ENCODE assay signal across 8 cellular contexts in the genomic region with DNA sequence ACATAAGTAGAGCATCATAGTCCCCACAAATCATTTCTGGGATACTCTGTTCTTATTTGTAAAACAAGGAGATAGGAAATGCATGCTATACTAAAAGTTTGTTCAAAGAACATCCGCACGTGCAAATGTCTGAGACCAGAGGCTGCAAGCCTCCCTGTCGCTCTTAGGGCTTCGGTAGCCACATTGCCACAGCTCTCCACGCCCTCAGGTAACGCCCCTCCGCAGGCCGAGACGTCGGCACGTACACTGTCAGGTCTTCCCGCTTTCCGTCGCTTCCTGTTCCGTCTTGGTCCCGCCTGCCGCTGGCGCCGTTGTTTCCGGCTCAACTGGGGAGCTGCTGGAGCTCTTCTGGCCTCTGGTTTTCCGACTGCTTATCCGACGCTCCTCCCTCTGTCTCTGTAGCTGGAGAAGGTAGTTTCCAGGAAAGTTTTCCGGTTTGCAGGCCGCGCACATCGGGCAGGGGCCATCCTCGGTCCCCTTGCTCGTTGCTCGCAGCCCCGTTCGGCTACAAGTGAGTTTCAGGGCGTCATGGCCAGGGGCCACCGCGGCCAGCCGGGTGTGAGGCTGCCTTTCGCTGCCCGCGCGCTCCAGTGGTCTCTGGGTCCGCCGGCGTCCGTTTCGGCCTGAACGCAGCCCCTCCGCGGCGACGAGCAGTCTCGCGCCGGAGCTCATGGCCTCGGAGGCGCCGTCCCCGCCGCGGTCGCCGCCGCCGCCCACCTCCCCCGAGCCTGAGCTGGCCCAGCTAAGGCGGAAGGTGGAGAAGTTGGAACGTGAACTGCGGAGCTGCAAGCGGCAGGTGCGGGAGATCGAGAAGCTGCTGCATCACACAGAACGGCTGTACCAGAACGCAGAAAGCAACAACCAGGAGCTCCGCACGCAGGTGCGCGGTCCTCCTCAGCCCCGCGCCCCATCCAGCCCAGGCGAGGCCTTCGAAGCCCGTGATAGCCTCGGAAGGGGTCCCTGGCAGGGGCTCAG. TPM values are rescaled to one million over a fixed set of nuclear protein-coding genes. Genes with fewer than 3 reads are reported as not detected.
A peak's percentile ranks its signal among the peaks of the same experiment; 100 is the strongest.
DNase-seq lines count a peak whose midpoint lies in the region; FAIRE-seq and TF ChIP-seq lines count a peak whose summit lies in the region.

TSS of gene AGGF1 (plus strand) at position 308 of the 975 bp plus-strand sequence. CDS start at position 671, 363 bp downstream.

- peaks cover 4% of the 10 kb centered on the region for H3K27me3 Mint-ChIP-seq in activated naive CD4-positive, alpha-beta T cell treated with anti-CD3 and anti-CD28 coated beads, Interleukin-2, amount 10 ng/mL, durations not matched to agents 7 days and 5 days

- H3K27me3 ChIP-seq in neuronal stem cell (ENCODE audit: control insufficient read depth in 3 of 3, insufficient read depth in 3 of 3, low read depth in 1 of 3, low read length in 3 of 3): peaks cover 0 to 3% (median 0%) of the 10 kb centered on the region in 3 experiments

- H3K4me3 ChIP-seq in neuronal stem cell (ENCODE audit: low read length in 2 of 2): peak within 1 kb of the TSS; percentile 77 to 93

- H2AFZ ChIP-seq in neuronal stem cell (ENCODE audit: low read length): peak within 1 kb of the TSS; percentile 93

- CTCF ChIA-PET in HEK293T (lab: Yijun Ruan, JAX): interaction anchor here (0.6 to 1.2 kb wide), 3 partner anchors 13 to 72 kb away, joined by 3 to 5 read pairs (median 4); no protein-coding TSS in a partner anchor
- CTCF ChIA-PET in activated naive CD4-positive, alpha-beta T cell treated with anti-CD3 and anti-CD28 coated beads, Interleukin-2, amount 10 ng/mL, durations not matched to agents 7 days and 5 days (lab: Charles Lee): interaction anchor here (1.0 to 1.3 kb wide), 3 partner anchors 14 to 47 kb away, joined by 3 to 5 read pairs (median 3); no protein-coding TSS in a partner anchor

- peak within 1 kb of the TSS; percentile 32 for H2BK15ac ChIP-seq in neuronal stem cell (ENCODE audit: low read length)

- TF ChIP-seq CTCF in subcutaneous adipose tissue (IDR thresholded peaks at IDR 0.05; ENCODE audit: low read depth): no peak

- H3K36me3 ChIP-seq in neuronal stem cell (replicated peaks in 1 of 2; ENCODE audit: control insufficient read depth in 2 of 2, insufficient read depth in 2 of 2, low read length in 2 of 2): peaks cover 0 to 16% of the 10 kb centered on the region in 2 donors

- H2BK12ac ChIP-seq in neuronal stem cell (ENCODE audit: low read length): no peak within 1 kb of the TSS

- peak within 1 kb of the TSS; percentile 96 for H3K9ac ChIP-seq in neuronal stem cell (ENCODE audit: low read depth, low read length, poor library complexity)

- peak within 1 kb of the TSS; percentile 95 for H3K18ac ChIP-seq in neuronal stem cell (ENCODE audit: low read length)

- peaks cover 3 to 15% of the 10 kb centered on the region in 2 donors for H3K9me3 ChIP-seq in neuronal stem cell (replicated peaks in 1 of 2; ENCODE audit: control insufficient read depth in 2 of 2, insufficient read depth in 1 of 2, low read depth in 1 of 2, low read length in 2 of 2)

- peak within 1 kb of the TSS; percentile 60 for H3K4ac ChIP-seq in neuronal stem cell (ENCODE audit: low read length)

- H3K27ac ChIP-seq in neuronal stem cell (replicated peaks; ENCODE audit: low read length): peak within 1 kb of the TSS; percentile 78

- FAIRE-seq in frontal cortex (lab: Jason Lieb, UNC): no peak

- POLR2A ChIA-PET in HEK293T (lab: Yijun Ruan, JAX): interaction anchor here (0.7 to 2.2 kb wide), 14 partner anchors 10 to 404 kb away, joined by 3 to 13 read pairs (median 4); partner anchors contain the start of genes S100Z and ZBED3

- peak within 1 kb of the TSS; percentile 76 for H3K14ac ChIP-seq in neuronal stem cell (ENCODE audit: low read length)

- peak within 1 kb of the TSS; percentile 76 for H2AK5ac ChIP-seq in neuronal stem cell (ENCODE audit: low read depth, low read length)

- no peak within 1 kb of the TSS for H4K8ac ChIP-seq in neuronal stem cell (ENCODE audit: low read depth, low read length)

- peak within 1 kb of the TSS; percentile 90 for H3K27ac Mint-ChIP-seq in activated naive CD4-positive, alpha-beta T cell treated with anti-CD3 and anti-CD28 coated beads, Interleukin-2, amount 10 ng/mL, durations not matched to agents 7 days and 5 days

- peak within 1 kb of the TSS; percentile 84 for H3K4me3 Mint-ChIP-seq in activated naive CD4-positive, alpha-beta T cell treated with anti-CD3 and anti-CD28 coated beads, Interleukin-2, amount 10 ng/mL, durations not matched to agents 7 days and 5 days

- peaks cover 30% of the 10 kb centered on the region for H3K4me1 Mint-ChIP-seq in activated naive CD4-positive, alpha-beta T cell treated with anti-CD3 and anti-CD28 coated beads, Interleukin-2, amount 10 ng/mL, durations not matched to agents 7 days and 5 days

- peak within 1 kb of the TSS; percentile 37 for H3K23ac ChIP-seq in neuronal stem cell (ENCODE audit: low read depth, low read length, poor library complexity)

- peak within 1 kb of the TSS; percentile 53 for H2BK120ac ChIP-seq in neuronal stem cell (ENCODE audit: low read depth, low read length)

- H3K4me1 ChIP-seq in neuronal stem cell (ENCODE audit: control insufficient read depth in 2 of 2, insufficient read depth in 1 of 2, low read depth in 1 of 2, low read length in 2 of 2): peaks cover 0 to 3% of the 10 kb centered on the region in 2 donors

- peak within 1 kb of the TSS; percentile 26 for H2BK5ac ChIP-seq in neuronal stem cell (ENCODE audit: low read length)

- peaks cover 4% of the 10 kb centered on the region for H3K79me1 ChIP-seq in neuronal stem cell (ENCODE audit: low read depth, low read length)

- H3K4me2 ChIP-seq in neuronal stem cell (ENCODE audit: insufficient read depth, low read length, poor library complexity, severe bottlenecking): peak within 1 kb of the TSS; percentile 66

- peaks cover 21% of the 10 kb centered on the region for H3K9me3 Mint-ChIP-seq in activated naive CD4-positive, alpha-beta T cell treated with anti-CD3 and anti-CD28 coated beads, Interleukin-2, amount 10 ng/mL, durations not matched to agents 7 days and 5 days

- H4K91ac ChIP-seq in neuronal stem cell (ENCODE audit: low read depth, low read length, poor library complexity): no peak within 1 kb of the TSS

- DNase-seq in GF-D8 (lab: John Stamatoyannopoulos, UW): peak; percentile 79
- peak; percentile 87 for DNase-seq in HEK293T (ENCODE audit: extremely low spot score)
- peak; percentile 94 for DNase-seq in MV-4-11 (lab: John Stamatoyannopoulos, UW)
- DNase-seq in SK-N-DZ (ENCODE audit: low spot score): peak; percentile 95
- DNase-seq in activated naive CD4-positive, alpha-beta T cell treated with anti-CD3 and anti-CD28 coated beads, Interleukin-2, amount 10 ng/mL, durations not matched to agents 7 days and 5 days: peak; percentile 96
- DNase-seq in frontal cortex (ENCODE audit: low spot score in 2 of 2): peak; percentile 83 to 86
- DNase-seq in neuronal stem cell (ENCODE audit: low spot score): peak; percentile 56

- H3K36me3 Mint-ChIP-seq in activated naive CD4-positive, alpha-beta T cell treated with anti-CD3 and anti-CD28 coated beads, Interleukin-2, amount 10 ng/mL, durations not matched to agents 7 days and 5 days: peaks cover 30% of the 10 kb centered on the region

- no CpG with 5 or more reads among the region's 82 CpGs for WGBS in neuronal stem cell (ENCODE audit: extremely low coverage in 2 of 2, insufficient read length in 2 of 2, insufficient replicate concordance in 1 of 2), 2 donors

TF ChIP-seq in HEK293T, 16 proteins besides CTCF, POLR2A, EP300 and RAD21:
- no peak for TF ChIP-seq TARDBP (IDR thresholded peaks at IDR 0.05)
- TF ChIP-seq, protein P1, sequence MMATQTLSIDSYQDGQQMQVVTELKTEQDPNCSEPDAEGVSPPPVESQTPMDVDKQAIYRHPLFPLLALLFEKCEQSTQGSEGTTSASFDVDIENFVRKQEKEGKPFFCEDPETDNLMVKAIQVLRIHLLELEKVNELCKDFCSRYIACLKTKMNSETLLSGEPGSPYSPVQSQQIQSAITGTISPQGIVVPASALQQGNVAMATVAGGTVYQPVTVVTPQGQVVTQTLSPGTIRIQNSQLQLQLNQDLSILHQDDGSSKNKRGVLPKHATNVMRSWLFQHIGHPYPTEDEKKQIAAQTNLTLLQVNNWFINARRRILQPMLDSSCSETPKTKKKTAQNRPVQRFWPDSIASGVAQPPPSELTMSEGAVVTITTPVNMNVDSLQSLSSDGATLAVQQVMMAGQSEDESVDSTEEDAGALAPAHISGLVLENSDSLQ (IDR thresholded peaks at IDR 0.05): peak; percentile 70
- TF ChIP-seq ARNT (IDR thresholded peaks at IDR 0.05): no peak
- TF ChIP-seq FOXA1 (IDR thresholded peaks at IDR 0.05): no peak
- no peak for TF ChIP-seq HDGF (IDR thresholded peaks at IDR 0.05; ENCODE audit: borderline replicate concordance)
- peak; percentile 27; the same call in 1 of the 2 replicates for TF ChIP-seq ELF4 (IDR thresholded peaks at IDR 0.05)
- no peak for TF ChIP-seq BHLHE40 (IDR thresholded peaks at IDR 0.05; ENCODE audit: borderline replicate concordance)
- TF ChIP-seq L3MBTL2 (conservative IDR thresholded peaks at IDR 0.05): peak; percentile 98
- TF ChIP-seq CTBP1 (IDR thresholded peaks at IDR 0.05; ENCODE audit: borderline replicate concordance): no peak
- no peak for TF ChIP-seq SP1 (IDR thresholded peaks at IDR 0.05)
- no peak for TF ChIP-seq NFRKB (IDR thresholded peaks at IDR 0.05)

RNA-seq across cellular contexts. Expression of gene AGGF1, which starts in this region (rescaled TPM):
- polyA plus RNA-seq in SK-N-DZ (2014; cell fraction: cytosol; rRNA removed): 18.1 and 18.9 TPM in 2 replicates
- 15.7 and 18.1 TPM in 2 replicates for polyA plus RNA-seq in SK-N-DZ (2014; cell fraction: nucleus; rRNA removed)
- total RNA-seq in frontal cortex (32.6 TPM), subcutaneous adipose tissue (10 to 100 TPM; 20.9 to 24.1 (median 23.3) TPM)
- polyA plus RNA-seq in neuronal stem cell (2013, experiment 1 of 2): 22.6 TPM
- polyA plus RNA-seq in neuronal stem cell (2013, experiment 2 of 2): 23.7 TPM

Comparison
In these comparisons a context has a peak if more than half of its experiments do, and no peak if none do; other contexts are left out.
1. Peak in every context shown above with its lines: DNase-seq, H3K4me3 ChIP-seq and H3K27ac ChIP-seq.